Comparison of ENCODE assay signal across 9 cellular contexts in the genomic region with DNA sequence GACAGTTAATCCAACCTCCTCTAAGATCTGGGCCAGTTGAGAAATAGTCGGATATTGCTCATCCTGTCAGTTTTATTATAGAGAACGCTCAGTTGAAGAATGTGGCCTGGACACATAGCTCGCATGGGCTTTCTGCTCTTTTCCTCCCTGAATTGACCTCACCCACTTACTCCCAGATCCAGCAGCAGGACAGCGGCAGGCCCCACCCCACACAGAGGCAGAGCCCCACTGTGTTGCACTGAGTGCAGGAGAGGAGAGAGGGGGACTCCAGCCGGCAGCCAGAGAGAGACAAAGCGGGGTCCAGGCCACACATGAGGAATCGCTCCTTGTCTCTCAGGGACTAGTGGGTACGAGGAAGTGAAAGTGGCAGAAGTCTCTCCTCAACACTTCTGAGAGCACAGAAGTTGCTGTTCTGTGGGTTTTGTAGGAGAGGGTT.
A peak's percentile ranks its signal among the peaks of the same experiment; 100 is the strongest.
DNase-seq lines count a peak whose midpoint lies in the region; ATAC-seq and TF ChIP-seq lines count a peak whose summit lies in the region.
"Had no signal": no experiment of that assay in that cellular context is flagged by ENCODE, and none has a peak within 500 bp of the region (broad histone marks: within the 10 kb centered on the region; RNA-seq: fewer than 3 reads in every experiment).

No MANE protein-coding gene starts in this region.

- H3K27me3 ChIP-seq in left ventricle myocardium inferior (ENCODE audit: low read depth): no peaks in the 10 kb centered on the region
- no peaks in the 10 kb centered on the region for H3K27me3 ChIP-seq in tibial nerve

- H3K4me1 ChIP-seq in left ventricle myocardium inferior: peaks cover 99% of the 10 kb centered on the region
- H3K4me1 ChIP-seq in tibial nerve: peaks cover 0 to 99% (median 47%) of the 10 kb centered on the region in 4 donors

- TF ChIP-seq CTCF in left ventricle myocardium inferior (IDR thresholded peaks at IDR 0.05; ENCODE audit: borderline replicate concordance) (no peak), tibial nerve (IDR thresholded peaks at IDR 0.05) (no peak)

- no peaks in the 10 kb centered on the region for H3K9me3 ChIP-seq in left ventricle myocardium inferior (replicated peaks)
- H3K9me3 ChIP-seq in tibial nerve: no peaks in the 10 kb centered on the region

- no peak for TF ChIP-seq EP300 in tibial nerve (IDR thresholded peaks at IDR 0.05)

- H3K4me3 ChIP-seq in left ventricle myocardium inferior (no peak overlapping the region), tibial nerve (no peak overlapping the region)

- DNase-seq in NAMALWA (ENCODE audit: low spot score) (peak; percentile 74), left ventricle myocardium inferior (no peak), tibial nerve (ENCODE audit: low spot score in 2 of 2) (no peak), iPS-NIHi11 (ENCODE audit: low spot score) (no peak), NCI-H1930 (lab: John Stamatoyannopoulos, UW) (no peak)
- DNase-seq: NCI-H1105; stimulated activated CD4-positive, alpha-beta T cell treated with anti-CD3 and anti-CD28 coated beads, Interleukin-2, amount 100 ng/mL, for 24 hours had no signal

- TF ChIP-seq POLR2A in tibial nerve (IDR thresholded peaks at IDR 0.05): no peak

- intact Hi-C loops in left ventricle myocardium inferior (cut with micrococcal nuclease): no loop called here

- WGBS in tibial nerve, 2 donors: 19 to 37% methylated on average over 8 of the region's 8 CpGs

- H3K36me3 ChIP-seq in left ventricle myocardium inferior (peaks cover 17% of the 10 kb centered on the region), tibial nerve (peaks cover 0 to 8% (median 0%) of the 10 kb centered on the region in 3 donors)

- ATAC-seq in GM21447 (IDR thresholded peaks at IDR 0.05; ENCODE audit: unreplicated experiment) (peak; percentile 62), GM19452 (IDR thresholded peaks at IDR 0.05; ENCODE audit: unreplicated experiment) (no peak)

- peak overlapping the region; percentile 43 for H3K27ac ChIP-seq in left ventricle myocardium inferior (replicated peaks)
- H3K27ac ChIP-seq in tibial nerve: peak overlapping the region; percentile 57 to 86 (median 74)
